1 cellular context compared by ENCODE assay signal in the genomic region with DNA sequence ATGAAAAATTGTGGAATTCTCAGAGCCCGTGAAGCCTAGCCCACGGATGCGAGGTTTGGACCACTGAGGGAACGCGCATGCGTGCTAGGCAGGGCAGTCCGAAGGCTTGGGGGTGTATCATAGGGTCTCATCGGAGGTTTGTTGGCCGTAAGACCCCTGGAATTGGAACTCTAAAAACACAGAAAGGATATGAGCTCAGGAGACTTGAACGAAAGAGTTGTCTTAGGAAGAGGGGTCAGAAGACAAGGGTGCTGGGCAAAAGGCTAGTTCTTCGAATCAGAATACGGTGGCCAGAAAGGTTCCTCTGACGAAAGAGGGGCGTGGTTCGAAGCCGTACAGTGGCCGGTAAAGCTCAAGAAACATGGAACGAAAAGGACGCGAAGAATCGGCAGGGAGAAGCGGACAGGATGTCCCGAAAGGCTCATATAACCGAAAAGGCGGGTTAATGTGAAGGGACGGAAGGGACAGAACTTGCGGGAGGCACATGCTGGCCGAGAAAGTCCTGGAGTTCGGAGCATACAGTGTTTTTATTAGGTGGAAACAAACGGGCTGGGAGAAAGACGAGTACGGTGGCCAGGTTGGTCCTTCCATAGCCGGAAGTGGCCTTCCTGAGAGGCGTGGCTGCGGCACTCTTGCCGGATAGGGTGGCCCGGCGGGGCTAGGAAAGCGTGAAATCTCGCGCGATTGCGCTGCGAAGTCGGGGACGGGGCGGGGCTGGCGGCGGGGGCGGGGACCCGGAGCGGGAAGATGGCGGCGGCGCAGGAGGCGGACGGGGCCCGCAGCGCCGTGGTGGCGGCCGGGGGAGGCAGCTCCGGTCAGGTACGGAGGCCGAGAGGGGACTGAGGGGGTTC.
TF ChIP-seq lines count a peak whose summit lies in the region.

A gene with protein sequence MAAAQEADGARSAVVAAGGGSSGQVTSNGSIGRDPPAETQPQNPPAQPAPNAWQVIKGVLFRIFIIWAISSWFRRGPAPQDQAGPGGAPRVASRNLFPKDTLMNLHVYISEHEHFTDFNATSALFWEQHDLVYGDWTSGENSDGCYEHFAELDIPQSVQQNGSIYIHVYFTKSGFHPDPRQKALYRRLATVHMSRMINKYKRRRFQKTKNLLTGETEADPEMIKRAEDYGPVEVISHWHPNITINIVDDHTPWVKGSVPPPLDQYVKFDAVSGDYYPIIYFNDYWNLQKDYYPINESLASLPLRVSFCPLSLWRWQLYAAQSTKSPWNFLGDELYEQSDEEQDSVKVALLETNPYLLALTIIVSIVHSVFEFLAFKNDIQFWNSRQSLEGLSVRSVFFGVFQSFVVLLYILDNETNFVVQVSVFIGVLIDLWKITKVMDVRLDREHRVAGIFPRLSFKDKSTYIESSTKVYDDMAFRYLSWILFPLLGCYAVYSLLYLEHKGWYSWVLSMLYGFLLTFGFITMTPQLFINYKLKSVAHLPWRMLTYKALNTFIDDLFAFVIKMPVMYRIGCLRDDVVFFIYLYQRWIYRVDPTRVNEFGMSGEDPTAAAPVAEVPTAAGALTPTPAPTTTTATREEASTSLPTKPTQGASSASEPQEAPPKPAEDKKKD (plus strand): TSS at position 732 of the 851 bp plus-strand sequence. CDS start 16 bp downstream, at position 748.

TF ChIP-seq in HepG2, 621 proteins besides CTCF, POLR2A, EP300 and RAD21 (continued from another document and continues in another):
- TF ChIP-seq ZMYM2 (CRISPR knock-in tag; IDR thresholded peaks at IDR 0.05) (0 out of 2 replicates have a peak, but pooled peaks have one; percentile 42), ZNF468 (CRISPR knock-in tag; IDR thresholded peaks at IDR 0.05) (0 out of 2 replicates have a peak, but pooled peaks have one; percentile 27), KLF16 (CRISPR knock-in tag; IDR thresholded peaks at IDR 0.05) (peak in 1 of 2 experiments; percentile 39; a peak in 1 of 4 replicates), ZNF432 (CRISPR knock-in tag; IDR thresholded peaks at IDR 0.05; ENCODE audit: borderline replicate concordance) (no peak), SMC3 (IDR thresholded peaks at IDR 0.05; ENCODE audit: low read length) (no peak; the same call in 1 of the 2 replicates), ZNF367 (CRISPR knock-in tag; IDR thresholded peaks at IDR 0.05; ENCODE audit: borderline replicate concordance) (no peak), HNF4A (CRISPR knock-in tag; IDR thresholded peaks at IDR 0.05) (no peak; the same call in 1 of the 2 replicates), ZNF775 (CRISPR knock-in tag; IDR thresholded peaks at IDR 0.05; ENCODE audit: borderline replicate concordance) (no peak), SPEN (CRISPR knock-in tag; IDR thresholded peaks at IDR 0.05; ENCODE audit: low read depth) (peak; percentile 90), MED1 (CRISPR knock-in tag; IDR thresholded peaks at IDR 0.05) (peak; percentile 50; the same call in 1 of the 2 replicates), RARG (CRISPR knock-in tag; IDR thresholded peaks at IDR 0.05; ENCODE audit: low read depth) (no peak), MAFF (IDR thresholded peaks at IDR 0.05; ENCODE audit: low read depth, low read length) (no peak), SP140L (CRISPR knock-in tag; IDR thresholded peaks at IDR 0.05; ENCODE audit: borderline replicate concordance) (no peak), ZBTB3 (CRISPR knock-in tag; IDR thresholded peaks at IDR 0.05; ENCODE audit: borderline replicate concordance, low read depth) (0 out of 2 replicates have a peak, but pooled peaks have one; percentile 18), MIXL1 (CRISPR knock-in tag; IDR thresholded peaks at IDR 0.05) (peak; percentile 11; the same call in 1 of the 2 replicates), RBAK (CRISPR knock-in tag; IDR thresholded peaks at IDR 0.05) (0 out of 2 replicates have a peak, but pooled peaks have one; percentile 23), ISL2 (CRISPR knock-in tag; IDR thresholded peaks at IDR 0.05) (peak; percentile 50; the same call in 1 of the 2 replicates), ZNF572 (CRISPR knock-in tag; IDR thresholded peaks at IDR 0.05) (no peak), GZF1 (CRISPR knock-in tag; IDR thresholded peaks at IDR 0.05) (no peak)
- TF ChIP-seq, protein P1, sequence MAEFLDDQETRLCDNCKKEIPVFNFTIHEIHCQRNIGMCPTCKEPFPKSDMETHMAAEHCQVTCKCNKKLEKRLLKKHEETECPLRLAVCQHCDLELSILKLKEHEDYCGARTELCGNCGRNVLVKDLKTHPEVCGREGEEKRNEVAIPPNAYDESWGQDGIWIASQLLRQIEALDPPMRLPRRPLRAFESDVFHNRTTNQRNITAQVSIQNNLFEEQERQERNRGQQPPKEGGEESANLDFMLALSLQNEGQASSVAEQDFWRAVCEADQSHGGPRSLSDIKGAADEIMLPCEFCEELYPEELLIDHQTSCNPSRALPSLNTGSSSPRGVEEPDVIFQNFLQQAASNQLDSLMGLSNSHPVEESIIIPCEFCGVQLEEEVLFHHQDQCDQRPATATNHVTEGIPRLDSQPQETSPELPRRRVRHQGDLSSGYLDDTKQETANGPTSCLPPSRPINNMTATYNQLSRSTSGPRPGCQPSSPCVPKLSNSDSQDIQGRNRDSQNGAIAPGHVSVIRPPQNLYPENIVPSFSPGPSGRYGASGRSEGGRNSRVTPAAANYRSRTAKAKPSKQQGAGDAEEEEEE (CRISPR knock-in tag; IDR thresholded peaks at IDR 0.05; ENCODE audit: borderline replicate concordance): 0 out of 2 replicates have a peak, but pooled peaks have one; percentile 26
- TF ChIP-seq, protein P2, sequence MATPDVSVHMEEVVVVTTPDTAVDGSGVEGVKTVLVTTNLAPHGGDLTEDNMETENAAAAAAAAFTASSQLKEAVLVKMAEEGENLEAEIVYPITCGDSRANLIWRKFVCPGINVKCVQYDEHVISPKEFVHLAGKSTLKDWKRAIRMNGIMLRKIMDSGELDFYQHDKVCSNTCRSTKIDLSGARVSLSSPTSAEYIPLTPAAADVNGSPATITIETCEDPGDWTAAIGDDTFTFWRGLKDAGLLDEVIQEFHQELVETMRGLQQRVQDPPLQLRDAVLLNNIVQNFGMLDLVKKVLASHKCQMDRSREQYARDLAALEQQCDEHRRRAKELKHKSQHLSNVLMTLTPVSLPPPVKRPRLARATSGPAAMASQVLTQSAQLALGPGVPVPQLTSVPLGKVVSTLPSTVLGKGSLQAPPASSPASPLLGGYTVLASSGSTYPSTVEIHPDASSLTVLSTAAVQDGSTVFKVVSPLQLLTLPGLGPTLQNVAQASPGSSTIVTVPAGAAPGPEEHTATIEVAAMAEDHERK (CRISPR knock-in tag; IDR thresholded peaks at IDR 0.05; ENCODE audit: low read depth): no peak
- TF ChIP-seq, protein P3, sequence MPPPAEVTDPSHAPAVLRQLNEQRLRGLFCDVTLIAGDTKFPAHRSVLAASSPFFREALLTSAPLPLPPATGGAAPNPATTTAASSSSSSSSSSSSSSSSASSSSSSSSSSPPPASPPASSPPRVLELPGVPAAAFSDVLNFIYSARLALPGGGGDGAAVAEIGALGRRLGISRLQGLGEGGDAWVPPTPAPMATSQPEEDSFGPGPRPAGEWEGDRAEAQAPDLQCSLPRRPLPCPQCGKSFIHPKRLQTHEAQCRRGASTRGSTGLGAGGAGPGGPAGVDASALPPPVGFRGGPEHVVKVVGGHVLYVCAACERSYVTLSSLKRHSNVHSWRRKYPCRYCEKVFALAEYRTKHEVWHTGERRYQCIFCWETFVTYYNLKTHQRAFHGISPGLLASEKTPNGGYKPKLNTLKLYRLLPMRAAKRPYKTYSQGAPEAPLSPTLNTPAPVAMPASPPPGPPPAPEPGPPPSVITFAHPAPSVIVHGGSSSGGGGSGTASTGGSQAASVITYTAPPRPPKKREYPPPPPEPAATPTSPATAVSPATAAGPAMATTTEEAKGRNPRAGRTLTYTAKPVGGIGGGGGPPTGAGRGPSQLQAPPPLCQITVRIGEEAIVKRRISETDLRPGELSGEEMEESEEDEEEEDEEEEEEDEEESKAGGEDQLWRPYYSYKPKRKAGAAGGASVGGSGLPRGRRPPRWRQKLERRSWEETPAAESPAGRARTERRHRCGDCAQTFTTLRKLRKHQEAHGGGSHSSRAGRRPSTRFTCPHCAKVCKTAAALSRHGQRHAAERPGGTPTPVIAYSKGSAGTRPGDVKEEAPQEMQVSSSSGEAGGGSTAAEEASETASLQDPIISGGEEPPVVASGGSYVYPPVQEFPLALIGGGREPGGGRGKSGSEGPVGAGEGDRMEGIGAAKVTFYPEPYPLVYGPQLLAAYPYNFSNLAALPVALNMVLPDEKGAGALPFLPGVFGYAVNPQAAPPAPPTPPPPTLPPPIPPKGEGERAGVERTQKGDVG (CRISPR knock-in tag; IDR thresholded peaks at IDR 0.05; ENCODE audit: borderline replicate concordance): no peak
- TF ChIP-seq, protein P4, sequence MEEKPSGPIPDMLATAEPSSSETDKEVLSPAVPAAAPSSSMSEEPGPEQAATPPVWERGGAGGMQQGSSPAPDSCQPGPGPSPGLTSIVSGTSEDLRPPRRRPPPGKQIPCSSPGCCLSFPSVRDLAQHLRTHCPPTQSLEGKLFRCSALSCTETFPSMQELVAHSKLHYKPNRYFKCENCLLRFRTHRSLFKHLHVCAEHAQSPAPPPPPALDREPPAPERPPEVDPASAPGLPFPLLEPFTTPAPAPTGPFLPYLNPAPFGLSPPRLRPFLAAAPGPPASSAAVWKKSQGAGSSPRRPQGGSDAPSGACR (CRISPR knock-in tag; IDR thresholded peaks at IDR 0.05): no peak
- TF ChIP-seq, protein P5, sequence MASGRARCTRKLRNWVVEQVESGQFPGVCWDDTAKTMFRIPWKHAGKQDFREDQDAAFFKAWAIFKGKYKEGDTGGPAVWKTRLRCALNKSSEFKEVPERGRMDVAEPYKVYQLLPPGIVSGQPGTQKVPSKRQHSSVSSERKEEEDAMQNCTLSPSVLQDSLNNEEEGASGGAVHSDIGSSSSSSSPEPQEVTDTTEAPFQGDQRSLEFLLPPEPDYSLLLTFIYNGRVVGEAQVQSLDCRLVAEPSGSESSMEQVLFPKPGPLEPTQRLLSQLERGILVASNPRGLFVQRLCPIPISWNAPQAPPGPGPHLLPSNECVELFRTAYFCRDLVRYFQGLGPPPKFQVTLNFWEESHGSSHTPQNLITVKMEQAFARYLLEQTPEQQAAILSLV (CRISPR knock-in tag; IDR thresholded peaks at IDR 0.05; ENCODE audit: borderline replicate concordance): peak; percentile 76
- TF ChIP-seq, protein P6, sequence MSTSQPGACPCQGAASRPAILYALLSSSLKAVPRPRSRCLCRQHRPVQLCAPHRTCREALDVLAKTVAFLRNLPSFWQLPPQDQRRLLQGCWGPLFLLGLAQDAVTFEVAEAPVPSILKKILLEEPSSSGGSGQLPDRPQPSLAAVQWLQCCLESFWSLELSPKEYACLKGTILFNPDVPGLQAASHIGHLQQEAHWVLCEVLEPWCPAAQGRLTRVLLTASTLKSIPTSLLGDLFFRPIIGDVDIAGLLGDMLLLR (CRISPR knock-in tag; IDR thresholded peaks at IDR 0.05): peak; percentile 63; the same call in 1 of the 2 replicates
- TF ChIP-seq, protein P7, sequence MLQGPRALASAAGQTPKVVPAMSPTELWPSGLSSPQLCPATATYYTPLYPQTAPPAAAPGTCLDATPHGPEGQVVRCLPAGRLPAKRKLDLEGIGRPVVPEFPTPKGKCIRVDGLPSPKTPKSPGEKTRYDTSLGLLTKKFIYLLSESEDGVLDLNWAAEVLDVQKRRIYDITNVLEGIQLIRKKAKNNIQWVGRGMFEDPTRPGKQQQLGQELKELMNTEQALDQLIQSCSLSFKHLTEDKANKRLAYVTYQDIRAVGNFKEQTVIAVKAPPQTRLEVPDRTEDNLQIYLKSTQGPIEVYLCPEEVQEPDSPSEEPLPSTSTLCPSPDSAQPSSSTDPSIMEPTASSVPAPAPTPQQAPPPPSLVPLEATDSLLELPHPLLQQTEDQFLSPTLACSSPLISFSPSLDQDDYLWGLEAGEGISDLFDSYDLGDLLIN (CRISPR knock-in tag; IDR thresholded peaks at IDR 0.05; ENCODE audit: borderline replicate concordance): no peak
- TF ChIP-seq, protein P8, sequence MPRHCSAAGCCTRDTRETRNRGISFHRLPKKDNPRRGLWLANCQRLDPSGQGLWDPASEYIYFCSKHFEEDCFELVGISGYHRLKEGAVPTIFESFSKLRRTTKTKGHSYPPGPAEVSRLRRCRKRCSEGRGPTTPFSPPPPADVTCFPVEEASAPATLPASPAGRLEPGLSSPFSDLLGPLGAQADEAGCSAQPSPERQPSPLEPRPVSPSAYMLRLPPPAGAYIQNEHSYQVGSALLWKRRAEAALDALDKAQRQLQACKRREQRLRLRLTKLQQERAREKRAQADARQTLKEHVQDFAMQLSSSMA (CRISPR knock-in tag; IDR thresholded peaks at IDR 0.05): 0 out of 2 replicates have a peak, but pooled peaks have one; percentile 24
- TF ChIP-seq, protein P9, sequence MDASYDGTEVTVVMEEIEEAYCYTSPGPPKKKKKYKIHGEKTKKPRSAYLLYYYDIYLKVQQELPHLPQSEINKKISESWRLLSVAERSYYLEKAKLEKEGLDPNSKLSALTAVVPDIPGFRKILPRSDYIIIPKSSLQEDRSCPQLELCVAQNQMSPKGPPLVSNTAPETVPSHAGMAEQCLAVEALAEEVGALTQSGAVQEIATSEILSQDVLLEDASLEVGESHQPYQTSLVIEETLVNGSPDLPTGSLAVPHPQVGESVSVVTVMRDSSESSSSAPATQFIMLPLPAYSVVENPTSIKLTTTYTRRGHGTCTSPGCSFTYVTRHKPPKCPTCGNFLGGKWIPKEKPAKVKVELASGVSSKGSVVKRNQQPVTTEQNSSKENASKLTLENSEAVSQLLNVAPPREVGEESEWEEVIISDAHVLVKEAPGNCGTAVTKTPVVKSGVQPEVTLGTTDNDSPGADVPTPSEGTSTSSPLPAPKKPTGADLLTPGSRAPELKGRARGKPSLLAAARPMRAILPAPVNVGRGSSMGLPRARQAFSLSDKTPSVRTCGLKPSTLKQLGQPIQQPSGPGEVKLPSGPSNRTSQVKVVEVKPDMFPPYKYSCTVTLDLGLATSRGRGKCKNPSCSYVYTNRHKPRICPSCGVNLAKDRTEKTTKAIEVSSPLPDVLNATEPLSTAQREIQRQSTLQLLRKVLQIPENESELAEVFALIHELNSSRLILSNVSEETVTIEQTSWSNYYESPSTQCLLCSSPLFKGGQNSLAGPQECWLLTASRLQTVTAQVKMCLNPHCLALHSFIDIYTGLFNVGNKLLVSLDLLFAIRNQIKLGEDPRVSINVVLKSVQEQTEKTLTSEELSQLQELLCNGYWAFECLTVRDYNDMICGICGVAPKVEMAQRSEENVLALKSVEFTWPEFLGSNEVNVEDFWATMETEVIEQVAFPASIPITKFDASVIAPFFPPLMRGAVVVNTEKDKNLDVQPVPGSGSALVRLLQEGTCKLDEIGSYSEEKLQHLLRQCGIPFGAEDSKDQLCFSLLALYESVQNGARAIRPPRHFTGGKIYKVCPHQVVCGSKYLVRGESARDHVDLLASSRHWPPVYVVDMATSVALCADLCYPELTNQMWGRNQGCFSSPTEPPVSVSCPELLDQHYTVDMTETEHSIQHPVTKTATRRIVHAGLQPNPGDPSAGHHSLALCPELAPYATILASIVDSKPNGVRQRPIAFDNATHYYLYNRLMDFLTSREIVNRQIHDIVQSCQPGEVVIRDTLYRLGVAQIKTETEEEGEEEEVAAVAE (CRISPR knock-in tag; IDR thresholded peaks at IDR 0.05; ENCODE audit: borderline replicate concordance): 0 out of 2 replicates have a peak, but pooled peaks have one; percentile 39
